ENCODE assay signal across 1 cellular context in the genomic region with DNA sequence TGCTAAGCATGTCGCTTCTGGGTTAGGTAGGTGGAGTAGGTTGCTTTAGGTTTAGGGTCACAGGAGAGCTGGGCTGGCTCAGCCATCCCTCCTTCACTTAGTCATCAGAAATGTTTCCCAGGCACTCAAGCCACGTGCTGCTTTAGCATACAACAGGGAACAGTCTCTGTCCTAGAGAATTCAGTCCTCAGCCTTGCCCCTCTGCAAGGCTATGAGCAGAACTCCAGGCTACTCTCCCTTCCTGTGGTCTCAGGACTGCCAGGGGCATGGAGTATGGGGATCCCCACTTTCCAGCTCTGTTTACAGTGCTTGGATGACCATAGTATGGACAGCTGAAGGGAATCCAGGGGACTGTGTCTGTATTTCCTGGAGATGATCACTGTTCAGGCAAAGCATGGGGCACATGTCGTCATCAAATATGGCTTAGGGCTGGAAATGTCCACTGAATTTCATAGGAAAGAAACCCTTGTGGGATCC.
TF ChIP-seq lines count a peak whose summit lies in the region.

No MANE protein-coding gene starts in this region.

TF ChIP-seq in SK-N-SH treated with all-trans-retinoic acid at 6 μM for 48 hours, 23 proteins besides CTCF, POLR2A, EP300 and RAD21 (continued from another document):
- TF ChIP-seq, protein P1, sequence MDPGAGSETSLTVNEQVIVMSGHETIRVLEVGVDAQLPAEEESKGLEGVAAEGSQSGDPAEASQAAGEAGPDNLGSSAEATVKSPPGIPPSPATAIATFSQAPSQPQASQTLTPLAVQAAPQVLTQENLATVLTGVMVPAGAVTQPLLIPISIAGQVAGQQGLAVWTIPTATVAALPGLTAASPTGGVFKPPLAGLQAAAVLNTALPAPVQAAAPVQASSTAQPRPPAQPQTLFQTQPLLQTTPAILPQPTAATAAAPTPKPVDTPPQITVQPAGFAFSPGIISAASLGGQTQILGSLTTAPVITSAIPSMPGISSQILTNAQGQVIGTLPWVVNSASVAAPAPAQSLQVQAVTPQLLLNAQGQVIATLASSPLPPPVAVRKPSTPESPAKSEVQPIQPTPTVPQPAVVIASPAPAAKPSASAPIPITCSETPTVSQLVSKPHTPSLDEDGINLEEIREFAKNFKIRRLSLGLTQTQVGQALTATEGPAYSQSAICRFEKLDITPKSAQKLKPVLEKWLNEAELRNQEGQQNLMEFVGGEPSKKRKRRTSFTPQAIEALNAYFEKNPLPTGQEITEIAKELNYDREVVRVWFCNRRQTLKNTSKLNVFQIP (CRISPR knock-in tag; IDR thresholded peaks at IDR 0.05; ENCODE audit: borderline replicate concordance, low read depth), result no peak
- TF ChIP-seq, protein P2, sequence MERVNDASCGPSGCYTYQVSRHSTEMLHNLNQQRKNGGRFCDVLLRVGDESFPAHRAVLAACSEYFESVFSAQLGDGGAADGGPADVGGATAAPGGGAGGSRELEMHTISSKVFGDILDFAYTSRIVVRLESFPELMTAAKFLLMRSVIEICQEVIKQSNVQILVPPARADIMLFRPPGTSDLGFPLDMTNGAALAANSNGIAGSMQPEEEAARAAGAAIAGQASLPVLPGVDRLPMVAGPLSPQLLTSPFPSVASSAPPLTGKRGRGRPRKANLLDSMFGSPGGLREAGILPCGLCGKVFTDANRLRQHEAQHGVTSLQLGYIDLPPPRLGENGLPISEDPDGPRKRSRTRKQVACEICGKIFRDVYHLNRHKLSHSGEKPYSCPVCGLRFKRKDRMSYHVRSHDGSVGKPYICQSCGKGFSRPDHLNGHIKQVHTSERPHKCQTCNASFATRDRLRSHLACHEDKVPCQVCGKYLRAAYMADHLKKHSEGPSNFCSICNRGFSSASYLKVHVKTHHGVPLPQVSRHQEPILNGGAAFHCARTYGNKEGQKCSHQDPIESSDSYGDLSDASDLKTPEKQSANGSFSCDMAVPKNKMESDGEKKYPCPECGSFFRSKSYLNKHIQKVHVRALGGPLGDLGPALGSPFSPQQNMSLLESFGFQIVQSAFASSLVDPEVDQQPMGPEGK (CRISPR knock-in tag; IDR thresholded peaks at IDR 0.05; ENCODE audit: borderline replicate concordance), result no peak
- TF ChIP-seq PPARA (CRISPR knock-in tag; IDR thresholded peaks at IDR 0.05; ENCODE audit: borderline replicate concordance), result no peak
- no peak for TF ChIP-seq BACH2 (CRISPR knock-in tag; IDR thresholded peaks at IDR 0.05; ENCODE audit: borderline replicate concordance)
- no peak for TF ChIP-seq ZNF70 (CRISPR knock-in tag; IDR thresholded peaks at IDR 0.05)
- no peak for TF ChIP-seq TOX (CRISPR knock-in tag; IDR thresholded peaks at IDR 0.05; ENCODE audit: borderline replicate concordance)
- no peak for TF ChIP-seq ESRRG (CRISPR knock-in tag; IDR thresholded peaks at IDR 0.05)
- no peak for TF ChIP-seq GLIS3 (CRISPR knock-in tag; IDR thresholded peaks at IDR 0.05)
- TF ChIP-seq ISL1 (CRISPR knock-in tag; IDR thresholded peaks at IDR 0.05), result no peak
- no peak for TF ChIP-seq ZNF8 (CRISPR knock-in tag; IDR thresholded peaks at IDR 0.05)
- no peak for TF ChIP-seq SNAI2 (CRISPR knock-in tag; IDR thresholded peaks at IDR 0.05)
- TF ChIP-seq, protein P3, sequence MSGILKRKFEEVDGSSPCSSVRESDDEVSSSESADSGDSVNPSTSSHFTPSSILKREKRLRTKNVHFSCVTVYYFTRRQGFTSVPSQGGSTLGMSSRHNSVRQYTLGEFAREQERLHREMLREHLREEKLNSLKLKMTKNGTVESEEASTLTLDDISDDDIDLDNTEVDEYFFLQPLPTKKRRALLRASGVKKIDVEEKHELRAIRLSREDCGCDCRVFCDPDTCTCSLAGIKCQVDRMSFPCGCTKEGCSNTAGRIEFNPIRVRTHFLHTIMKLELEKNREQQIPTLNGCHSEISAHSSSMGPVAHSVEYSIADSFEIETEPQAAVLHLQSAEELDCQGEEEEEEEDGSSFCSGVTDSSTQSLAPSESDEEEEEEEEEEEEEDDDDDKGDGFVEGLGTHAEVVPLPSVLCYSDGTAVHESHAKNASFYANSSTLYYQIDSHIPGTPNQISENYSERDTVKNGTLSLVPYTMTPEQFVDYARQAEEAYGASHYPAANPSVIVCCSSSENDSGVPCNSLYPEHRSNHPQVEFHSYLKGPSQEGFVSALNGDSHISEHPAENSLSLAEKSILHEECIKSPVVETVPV (CRISPR knock-in tag; IDR thresholded peaks at IDR 0.05), result no peak
